In genomic region chr7:28088032-28088431, GRCh38 we compare ENCODE assay signal across 16 cellular contexts.
DNase-seq lines count a peak whose midpoint lies in the region; ATAC-seq and TF ChIP-seq lines count a peak whose summit lies in the region.
"Had no signal": no experiment of that assay in that cellular context is flagged by ENCODE, and none has a peak within 500 bp of the region (broad histone marks: within the 10 kb centered on the region; RNA-seq: fewer than 3 reads in every experiment).

No MANE protein-coding gene starts in this region.

- no peaks in the 10 kb centered on the region for H3K9me3 Mint-ChIP-seq in activated T-cell treated with anti-CD3 and anti-CD28 coated beads, Interleukin-2, amount 50 U/mL, for 4 hours
- H3K9me3 Mint-ChIP-seq: CD4-positive, alpha-beta T cell; WTC11 had no signal

- no peaks in the 10 kb centered on the region for H3K27me3 Mint-ChIP-seq in activated T-cell treated with anti-CD3 and anti-CD28 coated beads, Interleukin-2, amount 50 U/mL, for 4 hours (ENCODE audit: low read depth)
- H3K27me3 Mint-ChIP-seq: CD4-positive, alpha-beta T cell had no signal

- H3K4me1 Mint-ChIP-seq in activated T-cell treated with anti-CD3 and anti-CD28 coated beads, Interleukin-2, amount 50 U/mL, for 4 hours (ENCODE audit: low read depth), result peaks cover 25% of the 10 kb centered on the region

- 53 to 76% methylated on average over 4 of the region's 4 CpGs for WGBS in upper lobe of left lung, 2 donors

- H4K20me1 ChIP-seq in MM.1S (ENCODE audit: insufficient read depth, low read length), result no peaks in the 10 kb centered on the region

- H3F3A ChIP-seq in MM.1S (ENCODE audit: insufficient read depth, low read length), result peaks cover 32% of the 10 kb centered on the region

- peaks cover 2% of the 10 kb centered on the region for H3K36me3 Mint-ChIP-seq in activated T-cell treated with anti-CD3 and anti-CD28 coated beads, Interleukin-2, amount 50 U/mL, for 4 hours (ENCODE audit: insufficient read depth)
- H3K36me3 Mint-ChIP-seq: WTC11 had no signal

- DNase-seq in MM.1S (peak; percentile 72), adipocyte (ENCODE audit: low read depth) (peak; percentile 70), left lung (no peak), upper lobe of left lung (no peak), RKO (ENCODE audit: low spot score) (no peak)
- no peak for DNase-seq in activated T-cell treated with anti-CD3 and anti-CD28 coated beads, Interleukin-2, amount 50 U/mL, for 4 hours
- DNase-seq: activated gamma-delta T cell treated with Interleukin-2 at 50 U/mL for 16 hours; CD4-positive, alpha-beta T cell; foreskin keratinocyte; mammary epithelial cell; NCI-H187 treated with DMSO at 0.1 percent for 48 hours; NCI-H510A; stimulated activated naive CD4-positive, alpha-beta T cell; uterus had no signal

- intact Hi-C loops in left lung (cut with DNase I), result no loop called here

- no peaks in the 10 kb centered on the region for H3K27me3 ChIP-seq in MM.1S (replicated peaks; ENCODE audit: insufficient read depth, low read length)
- H3K27me3 ChIP-seq in adipocyte (replicated peaks; ENCODE audit: control insufficient read depth, insufficient read depth, low read length), result no peaks in the 10 kb centered on the region
- no peaks in the 10 kb centered on the region for H3K27me3 ChIP-seq in left lung
- H3K27me3 ChIP-seq in upper lobe of left lung, result no peaks in the 10 kb centered on the region
- H3K27me3 ChIP-seq: foreskin keratinocyte, uterus had no signal

- H3K9me3 ChIP-seq in MM.1S (replicated peaks; ENCODE audit: insufficient read depth, low read length) (no peaks in the 10 kb centered on the region), adipocyte (ENCODE audit: control insufficient read depth, low read length) (no peaks in the 10 kb centered on the region), left lung (no peaks in the 10 kb centered on the region), upper lobe of left lung (no peaks in the 10 kb centered on the region)
- H3K9me3 ChIP-seq: uterus had no signal

- no peaks in the 10 kb centered on the region for H3K79me2 ChIP-seq in MM.1S (ENCODE audit: low read length)

- H3K27ac ChIP-seq in MM.1S (ENCODE audit: low read length) (peak overlapping the region; percentile 60; the same call in 1 of the 2 replicates), left lung (peak overlapping the region in 1 of 2 donors; percentile 88), upper lobe of left lung (peak overlapping the region in 3 of 4 donors; percentile 58 to 78 (median 60))
- H3K27ac ChIP-seq: foreskin keratinocyte, uterus had no signal

- H3K9ac ChIP-seq in MM.1S (ENCODE audit: low read length) (peak overlapping the region; percentile 1; the same call in 1 of the 2 replicates), adipocyte (ENCODE audit: low read length) (peak overlapping the region; percentile 65)

- TF ChIP-seq CTCF in MM.1S (IDR thresholded peaks at IDR 0.05; ENCODE audit: low read length), result no peak
- TF ChIP-seq CTCF in left lung (IDR thresholded peaks at IDR 0.05), result no peak
- no peak for TF ChIP-seq CTCF in upper lobe of left lung (IDR thresholded peaks at IDR 0.05)

- H2AFZ ChIP-seq in MM.1S (ENCODE audit: low read length), result 0 out of 2 replicates have a peak overlapping the region, but pooled peaks have one; percentile 41

- peak overlapping the region; percentile 16 for H3K4me3 ChIP-seq in MM.1S (ENCODE audit: low read length)
- peak overlapping the region; percentile 54 for H3K4me3 ChIP-seq in adipocyte (ENCODE audit: low read length)
- H3K4me3 ChIP-seq in left lung, result no peak overlapping the region
- no peak overlapping the region for H3K4me3 ChIP-seq in upper lobe of left lung
- H3K4me3 ChIP-seq: uterus had no signal

- H3K9me2 ChIP-seq in MM.1S (replicated peaks; ENCODE audit: insufficient read depth, low read length), result no peaks in the 10 kb centered on the region

- peaks cover 42% of the 10 kb centered on the region for H3K4me1 ChIP-seq in MM.1S (ENCODE audit: low read length)
- H3K4me1 ChIP-seq in adipocyte (ENCODE audit: control insufficient read depth, insufficient read depth, low read length), result peaks cover 38% of the 10 kb centered on the region
- H3K4me1 ChIP-seq in left lung, result peaks cover 4 to 75% of the 10 kb centered on the region in 2 donors
- peaks cover 19 to 25% (median 22%) of the 10 kb centered on the region in 4 donors for H3K4me1 ChIP-seq in upper lobe of left lung
- H3K4me1 ChIP-seq: foreskin keratinocyte, uterus had no signal

- H3K36me3 ChIP-seq in MM.1S (replicated peaks; ENCODE audit: insufficient read depth, low read length), result no peaks in the 10 kb centered on the region
- H3K36me3 ChIP-seq in adipocyte (ENCODE audit: control insufficient read depth, insufficient read depth, low read length, severe bottlenecking), result no peaks in the 10 kb centered on the region
- H3K36me3 ChIP-seq in left lung, result no peaks in the 10 kb centered on the region
- H3K36me3 ChIP-seq in upper lobe of left lung, result no peaks in the 10 kb centered on the region
- H3K36me3 ChIP-seq: uterus had no signal

- H3K4me2 ChIP-seq in MM.1S (ENCODE audit: low read depth, low read length), result peak overlapping the region; percentile 83

- no peak for TF ChIP-seq POLR2A in upper lobe of left lung (IDR thresholded peaks at IDR 0.05)

- no peak for TF ChIP-seq EP300 in upper lobe of left lung (IDR thresholded peaks at IDR 0.05)

- ATAC-seq in left lung (peak; percentile 15), upper lobe of left lung (ENCODE audit: low FRiP score in 2 of 2) (peak in 1 of 2 donors; percentile 65), GM18909 (IDR thresholded peaks at IDR 0.05; ENCODE audit: poor library complexity, unreplicated experiment) (no peak)
- ATAC-seq in activated T-cell treated with anti-CD3 and anti-CD28 coated beads, Interleukin-2, amount 50 U/mL, for 4 hours, result no peak
- ATAC-seq: foreskin keratinocyte, WTC11 had no signal

- no peak overlapping the region for H3K4me3 Mint-ChIP-seq in activated T-cell treated with anti-CD3 and anti-CD28 coated beads, Interleukin-2, amount 50 U/mL, for 4 hours
- H3K4me3 Mint-ChIP-seq: CD4-positive, alpha-beta T cell; WTC11 had no signal

Comparison
In these comparisons a context has a peak if more than half of its experiments do, and no peak if none do; other contexts are left out.
1. DNase-seq: peak in MM.1S (single experiment) and adipocyte (single experiment); none in left lung (0 of 2), upper lobe of left lung (0 of 2), activated T-cell treated with anti-CD3 and anti-CD28 coated beads, Interleukin-2, amount 50 U/mL, for 4 hours (single experiment) and RKO (single experiment).
2. H3K4me3 ChIP-seq: peak in MM.1S (single experiment) and adipocyte (single experiment); none in left lung (0 of 2) and upper lobe of left lung (0 of 4).